In genomic region chr7:43077732-43078391, GRCh38 we compare ENCODE assay signal across 14 cellular contexts. TPM values are rescaled to one million over a fixed set of nuclear protein-coding genes. Genes with fewer than 3 reads are reported as not detected.
DNase-seq lines count a peak whose midpoint lies in the region; ATAC-seq and TF ChIP-seq lines count a peak whose summit lies in the region.
"Had no signal": no experiment of that assay in that cellular context is flagged by ENCODE, and none has a peak within 500 bp of the region (broad histone marks: within the 10 kb centered on the region; RNA-seq: fewer than 3 reads in every experiment).

No MANE protein-coding gene starts in this region.

- peak; percentile 100 for ATAC-seq in HCT116
- ATAC-seq in RWPE2 (ENCODE audit: low read depth), result peak; percentile 61; the same call in 2 of the 3 replicates
- no peak for ATAC-seq in sciatic nerve
- no peak for ATAC-seq in GM21367 (IDR thresholded peaks at IDR 0.05; ENCODE audit: unreplicated experiment)
- ATAC-seq in HG03196 (IDR thresholded peaks at IDR 0.05; ENCODE audit: unreplicated experiment), result no peak
- no peak for ATAC-seq in activated CD8-positive, alpha-beta memory T cell treated with anti-CD3 and anti-CD28 coated beads, Interleukin-2, amount 10 ng/mL, durations not matched to agents 7 days and 5 days

- H4K20me1 ChIP-seq in HCT116 (ENCODE audit: insufficient read depth), result no peaks in the 10 kb centered on the region

- H3K36me3 ChIP-seq in Caco-2 (ENCODE audit: control insufficient read depth, insufficient read depth, low read length) (no peaks in the 10 kb centered on the region), HCT116 (ENCODE audit: control insufficient read depth in 1 of 2, insufficient read depth in 2 of 2, low read length in 2 of 2) (no peaks in the 10 kb centered on the region), RWPE2 (ENCODE audit: low read depth) (no peaks in the 10 kb centered on the region), iPS DF 6.9 (ENCODE audit: control insufficient read depth, insufficient read depth, low read length) (no peaks in the 10 kb centered on the region)
- H3K36me3 ChIP-seq: right atrium auricular region had no signal

- RAD21 ChIA-PET in HCT116 (lab: Charles Lee; ENCODE audit: low non-redundant PET in 1 of 2, low total read pairs in 2 of 2, uncharacterized antibody in 2 of 2, unreplicated experiment in 2 of 2), result no interaction called here

- no peaks in the 10 kb centered on the region for H3K9me3 ChIP-seq in Caco-2
- no peaks in the 10 kb centered on the region for H3K9me3 ChIP-seq in HCT116 (ENCODE audit: control insufficient read depth in 1 of 2, insufficient read depth in 1 of 2, low read depth in 1 of 2, low read length in 2 of 2)
- H3K9me3 ChIP-seq in RWPE2 (ENCODE audit: severe bottlenecking), result no peaks in the 10 kb centered on the region
- H3K9me3 ChIP-seq in iPS DF 6.9 (ENCODE audit: control insufficient read depth, insufficient read depth, low read length), result no peaks in the 10 kb centered on the region
- H3K9me3 ChIP-seq: right atrium auricular region had no signal

- peak overlapping the region; percentile 76 for H3K4me2 ChIP-seq in HCT116 (ENCODE audit: low read length)

- no peaks in the 10 kb centered on the region for H3K4me1 Mint-ChIP-seq in Caco-2 (ENCODE audit: low read depth, unreplicated experiment)
- H3K4me1 Mint-ChIP-seq in activated CD8-positive, alpha-beta memory T cell treated with anti-CD3 and anti-CD28 coated beads, Interleukin-2, amount 10 ng/mL, durations not matched to agents 7 days and 5 days, result peaks cover 5% of the 10 kb centered on the region
- H3K4me1 Mint-ChIP-seq: activated naive CD4-positive, alpha-beta T cell treated with anti-CD3 and anti-CD28 coated beads, Interleukin-2, amount 50 U/mL, for 24 hours had no signal

- no peak for TF ChIP-seq CTCF in Caco-2 (IDR thresholded peaks at IDR 0.05; ENCODE audit: insufficient read depth in 1 of 2, low read depth in 1 of 2, low read length in 1 of 2, severe bottlenecking in 1 of 2, unreplicated experiment in 1 of 2)
- no peak for TF ChIP-seq CTCF in HCT116 (IDR thresholded peaks at IDR 0.05 in 2 of 3, conservative IDR thresholded peaks at IDR 0.05 in 1 of 3; ENCODE audit: borderline replicate concordance in 1 of 3, insufficient read depth in 1 of 3, low read depth in 2 of 3, low read length in 2 of 3)
- TF ChIP-seq CTCF in RWPE2 (IDR thresholded peaks at IDR 0.05; ENCODE audit: poor library complexity, severe bottlenecking), result no peak

- H2AFZ ChIP-seq in HCT116 (ENCODE audit: low read depth, low read length, poor library complexity, severe bottlenecking), result peak overlapping the region; percentile 99

- peaks cover 12% of the 10 kb centered on the region for H3K9me3 Mint-ChIP-seq in Caco-2 (ENCODE audit: unreplicated experiment)
- H3K9me3 Mint-ChIP-seq in activated CD8-positive, alpha-beta memory T cell treated with anti-CD3 and anti-CD28 coated beads, Interleukin-2, amount 10 ng/mL, durations not matched to agents 7 days and 5 days (ENCODE audit: low read depth), result no peaks in the 10 kb centered on the region
- H3K9me3 Mint-ChIP-seq: activated naive CD4-positive, alpha-beta T cell treated with anti-CD3 and anti-CD28 coated beads, Interleukin-2, amount 50 U/mL, for 24 hours; CD4-positive, alpha-beta T cell; type B pancreatic cell had no signal

- no peaks in the 10 kb centered on the region for H3K27me3 ChIP-seq in Caco-2 (replicated peaks; ENCODE audit: control insufficient read depth, insufficient read depth, low read length)
- H3K27me3 ChIP-seq in HCT116 (ENCODE audit: insufficient read depth, low read length), result no peaks in the 10 kb centered on the region
- no peaks in the 10 kb centered on the region for H3K27me3 ChIP-seq in RWPE2 (ENCODE audit: insufficient read depth, poor library complexity, severe bottlenecking)
- no peaks in the 10 kb centered on the region for H3K27me3 ChIP-seq in iPS DF 6.9 (ENCODE audit: control insufficient read depth, insufficient read depth, low read length)
- H3K27me3 ChIP-seq: right atrium auricular region had no signal

- H3K4me3 ChIP-seq in Caco-2 (ENCODE audit: low read depth, low read length) (no peak overlapping the region), HCT116 (replicated peaks in 1 of 2; ENCODE audit: low read depth in 1 of 2, low read length in 2 of 2) (peak overlapping the region; percentile 37 to 52), RWPE2 (ENCODE audit: severe bottlenecking) (no peak overlapping the region), iPS DF 6.9 (ENCODE audit: low read length) (no peak overlapping the region)
- H3K4me3 ChIP-seq: dorsolateral prefrontal cortex, right atrium auricular region had no signal

- no peaks in the 10 kb centered on the region for H3K36me3 Mint-ChIP-seq in Caco-2 (ENCODE audit: insufficient read depth, unreplicated experiment)
- H3K36me3 Mint-ChIP-seq in activated CD8-positive, alpha-beta memory T cell treated with anti-CD3 and anti-CD28 coated beads, Interleukin-2, amount 10 ng/mL, durations not matched to agents 7 days and 5 days, result no peaks in the 10 kb centered on the region
- H3K36me3 Mint-ChIP-seq: activated naive CD4-positive, alpha-beta T cell treated with anti-CD3 and anti-CD28 coated beads, Interleukin-2, amount 50 U/mL, for 24 hours; type B pancreatic cell had no signal

- BruUV-seq in Caco-2 (replicated peaks; lab: Mats Ljungman, UMichigan), result no TSS peak
- BruUV-seq in HCT116 (replicated peaks; lab: Mats Ljungman, UMichigan), result TSS peak; percentile 82

- POLR2A ChIA-PET in Caco-2 (lab: Charles Lee) (interaction anchor here (1.0 kb wide), 1 partner anchor 146 kb away, joined by 3 read pairs; the partner anchor contains the start of genes MRPL32 and PSMA2), HCT116 (lab: Charles Lee) (interaction anchor here (1.0 kb wide), 1 partner anchor 37 kb away, joined by 3 read pairs; no protein-coding TSS in a partner anchor)

- peak overlapping the region; percentile 47; the same call in 1 of the 2 replicates for H3K27ac ChIP-seq in HCT116 (ENCODE audit: low read depth, low read length)
- no peak overlapping the region for H3K27ac ChIP-seq in RWPE2 (ENCODE audit: poor library complexity, severe bottlenecking)
- no peak overlapping the region for H3K27ac ChIP-seq in iPS DF 6.9 (ENCODE audit: low read length)
- H3K27ac ChIP-seq: dorsolateral prefrontal cortex, right atrium auricular region had no signal

- intact Hi-C loops in Caco-2 (cut with micrococcal nuclease; ENCODE audit: unreplicated experiment) (no loop called here), HCT116 (cut with micrococcal nuclease) (no loop called here), sciatic nerve (cut with DNase I) (no loop called here)

- no peak overlapping the region for H3K27ac Mint-ChIP-seq in Caco-2 (ENCODE audit: unreplicated experiment)
- no peak overlapping the region for H3K27ac Mint-ChIP-seq in activated CD8-positive, alpha-beta memory T cell treated with anti-CD3 and anti-CD28 coated beads, Interleukin-2, amount 10 ng/mL, durations not matched to agents 7 days and 5 days
- H3K27ac Mint-ChIP-seq: activated naive CD4-positive, alpha-beta T cell treated with anti-CD3 and anti-CD28 coated beads, Interleukin-2, amount 50 U/mL, for 24 hours; CD4-positive, alpha-beta T cell; type B pancreatic cell had no signal

- peak; percentile 29 to 50 for DNase-seq in Caco-2
- DNase-seq in HCT116 (ENCODE audit: low read depth, low spot score), result peak; percentile 59
- no peak for DNase-seq in RWPE2 (ENCODE audit: low spot score)
- DNase-seq in iPS DF 6.9 (ENCODE audit: low read depth, low spot score), result peak; percentile 37
- no peak for DNase-seq in sciatic nerve (ENCODE audit: low spot score)
- DNase-seq in activated CD8-positive, alpha-beta memory T cell treated with anti-CD3 and anti-CD28 coated beads, Interleukin-2, amount 10 ng/mL, durations not matched to agents 7 days and 5 days, result no peak
- DNase-seq: CD4-positive, alpha-beta T cell; dorsolateral prefrontal cortex; NCI-H1694 treated with DMSO at 0.1 percent for 48 hours had no signal

- no peaks in the 10 kb centered on the region for H3K9me2 ChIP-seq in HCT116 (ENCODE audit: insufficient read depth)

- no peaks in the 10 kb centered on the region for H3K79me2 ChIP-seq in HCT116 (ENCODE audit: insufficient read depth, low read length)

- CTCF ChIA-PET in Caco-2 (lab: Charles Lee) (no interaction called here), HCT116 (lab: Charles Lee) (interaction anchor here (1.2 to 1.9 kb wide), 2 partner anchors 31 to 183 kb away, joined by 5 read pairs; no protein-coding TSS in a partner anchor)
- CTCF ChIA-PET in activated CD8-positive, alpha-beta memory T cell treated with anti-CD3 and anti-CD28 coated beads, Interleukin-2, amount 10 ng/mL, durations not matched to agents 7 days and 5 days (lab: Charles Lee), result no interaction called here

- no peak overlapping the region for H3K4me3 Mint-ChIP-seq in Caco-2 (ENCODE audit: unreplicated experiment)
- no peak overlapping the region for H3K4me3 Mint-ChIP-seq in activated CD8-positive, alpha-beta memory T cell treated with anti-CD3 and anti-CD28 coated beads, Interleukin-2, amount 10 ng/mL, durations not matched to agents 7 days and 5 days
- H3K4me3 Mint-ChIP-seq: activated naive CD4-positive, alpha-beta T cell treated with anti-CD3 and anti-CD28 coated beads, Interleukin-2, amount 50 U/mL, for 24 hours; CD4-positive, alpha-beta T cell; type B pancreatic cell had no signal

- TF ChIP-seq RAD21 in HCT116 (IDR thresholded peaks at IDR 0.05; ENCODE audit: low read depth), result no peak

- peak overlapping the region; percentile 28 for H3K9ac ChIP-seq in HCT116 (ENCODE audit: low read length)

- TF ChIP-seq POLR2A in HCT116 (IDR thresholded peaks at IDR 0.05; ENCODE audit: borderline replicate concordance, extremely low read depth, insufficient read depth, insufficient read length), result peak; percentile 30

- peaks cover 18% of the 10 kb centered on the region for H3K4me1 ChIP-seq in Caco-2
- H3K4me1 ChIP-seq in HCT116 (ENCODE audit: control insufficient read depth in 1 of 2, insufficient read depth in 2 of 2, low read length in 2 of 2), result peaks cover 0 to 13% of the 10 kb centered on the region in 2 experiments; a peak in 2 of 4 replicates
- H3K4me1 ChIP-seq in RWPE2 (ENCODE audit: insufficient read depth, poor library complexity, severe bottlenecking), result peaks cover 6% of the 10 kb centered on the region
- peaks cover 3% of the 10 kb centered on the region for H3K4me1 ChIP-seq in iPS DF 6.9 (ENCODE audit: control insufficient read depth, insufficient read depth, low read length)
- H3K4me1 ChIP-seq: right atrium auricular region had no signal

- H3K27me3 Mint-ChIP-seq in Caco-2 (ENCODE audit: insufficient read depth, unreplicated experiment), result peaks cover 3% of the 10 kb centered on the region
- H3K27me3 Mint-ChIP-seq in activated CD8-positive, alpha-beta memory T cell treated with anti-CD3 and anti-CD28 coated beads, Interleukin-2, amount 10 ng/mL, durations not matched to agents 7 days and 5 days, result peaks cover 25% of the 10 kb centered on the region

- no CpG with 5 or more reads among the region's 7 CpGs for WGBS in iPS DF 6.9 (ENCODE audit: insufficient coverage, insufficient read length)

TF ChIP-seq in HCT116, 20 proteins besides CTCF, POLR2A, EP300 and RAD21:
- peak; percentile 85 for TF ChIP-seq POLR2AphosphoS5 (IDR thresholded peaks at IDR 0.05; ENCODE audit: low read depth, low read length)
- no peak for TF ChIP-seq ZFX (IDR thresholded peaks at IDR 0.05)

RNA-seq across cellular contexts. Expression of gene HECW1, which starts 34.6 kb away (rescaled TPM):
- total RNA-seq in Caco-2 (2022) (1.7 and 1.8 TPM in 2 replicates), HCT116 (2021; ENCODE audit: unreplicated experiment) (5.6 TPM), sciatic nerve (4.8 TPM)
- 2.8 and 3.1 TPM in 2 replicates for polyA plus RNA-seq in HCT116 (2012)
- not detected for total RNA-seq in activated CD8-positive, alpha-beta memory T cell treated with anti-CD3 and anti-CD28 coated beads, Interleukin-2, amount 10 ng/mL, durations not matched to agents 7 days and 5 days
- total RNA-seq: CD4-positive, alpha-beta T cell had no signal

Comparison
In these comparisons a context has a peak if more than half of its experiments do, and no peak if none do; other contexts are left out.
1. DNase-seq: peak in Caco-2 (2 of 2), HCT116 (single experiment) and iPS DF 6.9 (single experiment); none in RWPE2 (single experiment), sciatic nerve (single experiment) and activated CD8-positive, alpha-beta memory T cell treated with anti-CD3 and anti-CD28 coated beads, Interleukin-2, amount 10 ng/mL, durations not matched to agents 7 days and 5 days (single experiment).
2. H3K4me3 ChIP-seq: peak in HCT116 (2 of 2); none in Caco-2 (single experiment), RWPE2 (single experiment) and iPS DF 6.9 (single experiment).
3. ATAC-seq: peak in HCT116 (single experiment) and RWPE2 (single experiment); none in sciatic nerve (single experiment), GM21367 (single experiment), HG03196 (single experiment) and activated CD8-positive, alpha-beta memory T cell treated with anti-CD3 and anti-CD28 coated beads, Interleukin-2, amount 10 ng/mL, durations not matched to agents 7 days and 5 days (single experiment).